ENCODE assay signal across 20 cellular contexts in genomic region chr16:80273635-80274538, GRCh38.
DNase-seq lines count a peak whose midpoint lies in the region; ATAC-seq and FAIRE-seq lines count a peak whose summit lies in the region.
"Had no signal": no experiment of that assay in that cellular context is flagged by ENCODE, and none has a peak within 500 bp of the region (broad histone marks: within the 10 kb centered on the region; RNA-seq: fewer than 3 reads in every experiment).

No MANE protein-coding gene starts in this region.

- FAIRE-seq in urothelium cell line (lab: Jason Lieb, UNC) = peak; percentile 37
- FAIRE-seq: GM19239 had no signal

- H3K9me3 Mint-ChIP-seq in T-helper 2 cell treated with Interferon-gamma antibody and Interleukin-4, amounts not matched to agents 5 μg/mL and 100 μg/mL, for 36 hours = no peaks in the 10 kb centered on the region

- no peaks in the 10 kb centered on the region for H3K27me3 Mint-ChIP-seq in T-helper 2 cell treated with Interferon-gamma antibody and Interleukin-4, amounts not matched to agents 5 μg/mL and 100 μg/mL, for 36 hours (ENCODE audit: low read depth)

- ATAC-seq in HG02678 (IDR thresholded peaks at IDR 0.05; ENCODE audit: unreplicated experiment) = no peak
- ATAC-seq: gastroesophageal sphincter, mucosa of descending colon, Right ventricle myocardium inferior had no signal

- no peaks in the 10 kb centered on the region for H3K36me3 Mint-ChIP-seq in T-helper 2 cell treated with Interferon-gamma antibody and Interleukin-4, amounts not matched to agents 5 μg/mL and 100 μg/mL, for 36 hours (ENCODE audit: low read depth)
- H3K36me3 Mint-ChIP-seq: CD14-positive monocyte had no signal

- no peak overlapping the region for H3K27ac Mint-ChIP-seq in T-helper 2 cell treated with Interferon-gamma antibody and Interleukin-4, amounts not matched to agents 5 μg/mL and 100 μg/mL, for 36 hours
- H3K27ac Mint-ChIP-seq: CD14-positive monocyte had no signal

- H3K4me3 Mint-ChIP-seq in T-helper 2 cell treated with Interferon-gamma antibody and Interleukin-4, amounts not matched to agents 5 μg/mL and 100 μg/mL, for 36 hours = no peak overlapping the region
- H3K4me3 Mint-ChIP-seq: CD14-positive monocyte had no signal

- peaks cover 3% of the 10 kb centered on the region for H3K4me1 Mint-ChIP-seq in T-helper 2 cell treated with Interferon-gamma antibody and Interleukin-4, amounts not matched to agents 5 μg/mL and 100 μg/mL, for 36 hours (ENCODE audit: low read depth)
- H3K4me1 Mint-ChIP-seq: CD14-positive monocyte had no signal

- DNase-seq in stimulated activated CD8-positive, alpha-beta memory T cell treated with anti-CD3 and anti-CD28 coated beads, Interleukin-4, amount 100 ng/mL, for 24 hours (ENCODE audit: low read depth) = peak; percentile 0
- no peak for DNase-seq in stimulated activated CD8-positive, alpha-beta memory T cell treated with anti-CD3 and anti-CD28 coated beads, Interleukin-4, amount 100 ng/mL, for 48 hours
- peak; percentile 7 for DNase-seq in T-helper 2 cell treated with Interferon-gamma antibody and Interleukin-4, amounts not matched to agents 5 μg/mL and 100 μg/mL, for 36 hours (ENCODE audit: low spot score)
- peak; percentile 78 for DNase-seq in fibroblast of peridontal ligament (ENCODE audit: extremely low read depth)
- peak; percentile 69 for DNase-seq in urothelium cell line (ENCODE audit: low spot score)
- no peak for DNase-seq in iPS-NIHi7 (ENCODE audit: extremely low spot score)
- no peak for DNase-seq in DMS 273 (lab: John Stamatoyannopoulos, UW; ENCODE audit: unreplicated experiment)
- DNase-seq: activated CD8-positive, alpha-beta memory T cell treated with anti-CD3 and anti-CD28 coated beads, Interleukin-2, amount 50 U/mL, for 48 hours; adrenal gland; dorsolateral prefrontal cortex; Karpas-422; mucosa of descending colon; NCI-H1694 treated with DMSO at 0.1 percent for 48 hours; stimulated activated CD4-positive, alpha-beta T cell treated with anti-CD3 and anti-CD28 coated beads, Interleukin-4, amount 100 ng/mL, for 24 hours; stimulated activated naive CD4-positive, alpha-beta T cell had no signal

Comparison
In these comparisons a context has a peak if more than half of its experiments do, and no peak if none do; other contexts are left out.
1. DNase-seq: peak in stimulated activated CD8-positive, alpha-beta memory T cell treated with anti-CD3 and anti-CD28 coated beads, Interleukin-4, amount 100 ng/mL, for 24 hours (single experiment), T-helper 2 cell treated with Interferon-gamma antibody and Interleukin-4, amounts not matched to agents 5 μg/mL and 100 μg/mL, for 36 hours (single experiment), fibroblast of peridontal ligament (single experiment) and urothelium cell line (single experiment); none in stimulated activated CD8-positive, alpha-beta memory T cell treated with anti-CD3 and anti-CD28 coated beads, Interleukin-4, amount 100 ng/mL, for 48 hours (single experiment), iPS-NIHi7 (single experiment) and DMS 273 (single experiment).